ENCODE assay signal across 10 cellular contexts in the genomic region with DNA sequence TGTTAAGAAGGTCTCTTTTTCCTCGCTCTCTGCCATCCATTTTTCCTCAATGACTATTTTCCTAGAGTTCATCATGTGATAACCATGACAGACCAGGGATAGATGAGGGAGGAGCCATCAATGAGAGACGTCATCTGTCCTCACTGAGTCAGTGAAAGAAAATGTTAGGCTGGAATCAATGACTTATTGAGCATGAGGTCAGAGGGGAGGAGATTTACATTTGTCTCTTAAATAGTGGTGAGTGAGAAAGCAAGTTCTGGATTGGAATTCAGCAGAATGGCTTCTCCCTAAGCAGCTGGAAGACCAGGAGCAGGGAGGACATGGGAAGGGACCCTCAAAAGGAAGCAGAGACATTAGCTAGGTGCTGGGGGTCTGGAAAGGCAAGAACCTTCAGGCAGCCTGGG. TPM values are rescaled to one million over a fixed set of nuclear protein-coding genes. Genes with fewer than 3 reads are reported as not detected.
DNase-seq lines count a peak whose midpoint lies in the region; ATAC-seq and TF ChIP-seq lines count a peak whose summit lies in the region.
"Had no signal": no experiment of that assay in that cellular context is flagged by ENCODE, and none has a peak within 500 bp of the region (broad histone marks: within the 10 kb centered on the region; RNA-seq: fewer than 3 reads in every experiment).

No MANE protein-coding gene starts in this region.

- H3K4me1 Mint-ChIP-seq in activated CD4-positive, alpha-beta T cell treated with anti-CD3 and anti-CD28 coated beads for 36 hours = peaks cover 75% of the 10 kb centered on the region
- peaks cover 89% of the 10 kb centered on the region for H3K4me1 Mint-ChIP-seq in stimulated activated memory B cell treated with anti-CD40 and anti-IgM and Interleukin-4, amounts not matched to agents 10 μg/mL and 1 μg/mL and 100 μg/mL, for 72 hours

- CTCF ChIA-PET in activated CD4-positive, alpha-beta T cell treated with anti-CD3 and anti-CD28 coated beads for 36 hours (lab: Charles Lee) = interaction anchor here (0.6 to 3.0 kb wide), 7 partner anchors 9 to 113 kb away, joined by 3 to 11 read pairs (median 5); no protein-coding TSS in a partner anchor

- no peak overlapping the region for H3K4me3 Mint-ChIP-seq in activated CD4-positive, alpha-beta T cell treated with anti-CD3 and anti-CD28 coated beads for 36 hours
- no peak overlapping the region for H3K4me3 Mint-ChIP-seq in stimulated activated memory B cell treated with anti-CD40 and anti-IgM and Interleukin-4, amounts not matched to agents 10 μg/mL and 1 μg/mL and 100 μg/mL, for 72 hours
- H3K4me3 Mint-ChIP-seq: CD8-positive, alpha-beta T cell had no signal

- no peaks in the 10 kb centered on the region for H3K27me3 Mint-ChIP-seq in activated CD4-positive, alpha-beta T cell treated with anti-CD3 and anti-CD28 coated beads for 36 hours
- no peaks in the 10 kb centered on the region for H3K27me3 Mint-ChIP-seq in stimulated activated memory B cell treated with anti-CD40 and anti-IgM and Interleukin-4, amounts not matched to agents 10 μg/mL and 1 μg/mL and 100 μg/mL, for 72 hours

- H3K4me3 ChIP-seq in fibroblast of the aortic adventitia (ENCODE audit: low read depth, low read length) = no peak overlapping the region
- H3K4me3 ChIP-seq: esophagus muscularis mucosa had no signal

- H3K27ac Mint-ChIP-seq in activated CD4-positive, alpha-beta T cell treated with anti-CD3 and anti-CD28 coated beads for 36 hours = peak overlapping the region; percentile 37
- H3K27ac Mint-ChIP-seq in stimulated activated memory B cell treated with anti-CD40 and anti-IgM and Interleukin-4, amounts not matched to agents 10 μg/mL and 1 μg/mL and 100 μg/mL, for 72 hours = peak overlapping the region; percentile 91

- no peaks in the 10 kb centered on the region for H3K9me3 Mint-ChIP-seq in activated CD4-positive, alpha-beta T cell treated with anti-CD3 and anti-CD28 coated beads for 36 hours (ENCODE audit: low read depth)
- H3K9me3 Mint-ChIP-seq in stimulated activated memory B cell treated with anti-CD40 and anti-IgM and Interleukin-4, amounts not matched to agents 10 μg/mL and 1 μg/mL and 100 μg/mL, for 72 hours = no peaks in the 10 kb centered on the region
- H3K9me3 Mint-ChIP-seq: CD8-positive, alpha-beta T cell had no signal

- intact Hi-C loops in activated CD4-positive, alpha-beta T cell treated with anti-CD3 and anti-CD28 coated beads for 36 hours (cut with DNase I, micrococcal nuclease) = loop anchor here in 1 of 2 experiments (5.0 kb wide), 2 partner anchors 264 to 536 kb away; no protein-coding TSS in a partner anchor

- no peaks in the 10 kb centered on the region for H3K36me3 Mint-ChIP-seq in activated CD4-positive, alpha-beta T cell treated with anti-CD3 and anti-CD28 coated beads for 36 hours (ENCODE audit: low read depth)
- H3K36me3 Mint-ChIP-seq in stimulated activated memory B cell treated with anti-CD40 and anti-IgM and Interleukin-4, amounts not matched to agents 10 μg/mL and 1 μg/mL and 100 μg/mL, for 72 hours = no peaks in the 10 kb centered on the region
- H3K36me3 Mint-ChIP-seq: CD8-positive, alpha-beta T cell had no signal

- DNase-seq in activated CD4-positive, alpha-beta T cell treated with anti-CD3 and anti-CD28 coated beads for 36 hours = no peak
- no peak for DNase-seq in activated CD4-positive, alpha-beta T cell treated with anti-CD3 and anti-CD28 coated beads for 48 hours
- DNase-seq in fibroblast of the aortic adventitia (ENCODE audit: low read depth) (peak; percentile 98), nucleus accumbens (lab: John Stamatoyannopoulos, UW) (no peak)
- DNase-seq: CD8-positive, alpha-beta T cell had no signal

- no peak for ATAC-seq in activated CD4-positive, alpha-beta T cell treated with anti-CD3 and anti-CD28 coated beads for 36 hours
- ATAC-seq in SK-N-SH treated with all-trans-retinoic acid at 6 μM for 48 hours (peak; percentile 74), HG03521 (IDR thresholded peaks at IDR 0.05; ENCODE audit: unreplicated experiment) (no peak), HG03432 (IDR thresholded peaks at IDR 0.05; ENCODE audit: unreplicated experiment) (no peak)
- no peak for ATAC-seq in stimulated activated memory B cell treated with anti-CD40 and anti-IgM and Interleukin-4, amounts not matched to agents 10 μg/mL and 1 μg/mL and 100 μg/mL, for 72 hours
- ATAC-seq: CD8-positive, alpha-beta T cell had no signal

- no peak for TF ChIP-seq CTCF in fibroblast of the aortic adventitia (IDR thresholded peaks at IDR 0.05; ENCODE audit: insufficient read depth, low read length)

- POLR2A ChIA-PET in activated CD4-positive, alpha-beta T cell treated with anti-CD3 and anti-CD28 coated beads for 36 hours (lab: Charles Lee) = interaction anchor here (1.0 kb wide), 1 partner anchor 28 kb away, joined by 3 read pairs; a partner anchor contains a TSS

TF ChIP-seq in SK-N-SH treated with all-trans-retinoic acid at 6 μM for 48 hours, 23 proteins besides CTCF, POLR2A, EP300 and RAD21 (continues in another document):
- no peak for TF ChIP-seq ZFP3 (CRISPR knock-in tag; IDR thresholded peaks at IDR 0.05)
- TF ChIP-seq, protein P1, sequence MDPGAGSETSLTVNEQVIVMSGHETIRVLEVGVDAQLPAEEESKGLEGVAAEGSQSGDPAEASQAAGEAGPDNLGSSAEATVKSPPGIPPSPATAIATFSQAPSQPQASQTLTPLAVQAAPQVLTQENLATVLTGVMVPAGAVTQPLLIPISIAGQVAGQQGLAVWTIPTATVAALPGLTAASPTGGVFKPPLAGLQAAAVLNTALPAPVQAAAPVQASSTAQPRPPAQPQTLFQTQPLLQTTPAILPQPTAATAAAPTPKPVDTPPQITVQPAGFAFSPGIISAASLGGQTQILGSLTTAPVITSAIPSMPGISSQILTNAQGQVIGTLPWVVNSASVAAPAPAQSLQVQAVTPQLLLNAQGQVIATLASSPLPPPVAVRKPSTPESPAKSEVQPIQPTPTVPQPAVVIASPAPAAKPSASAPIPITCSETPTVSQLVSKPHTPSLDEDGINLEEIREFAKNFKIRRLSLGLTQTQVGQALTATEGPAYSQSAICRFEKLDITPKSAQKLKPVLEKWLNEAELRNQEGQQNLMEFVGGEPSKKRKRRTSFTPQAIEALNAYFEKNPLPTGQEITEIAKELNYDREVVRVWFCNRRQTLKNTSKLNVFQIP (CRISPR knock-in tag; IDR thresholded peaks at IDR 0.05; ENCODE audit: borderline replicate concordance, low read depth) = no peak
- TF ChIP-seq, protein P2, sequence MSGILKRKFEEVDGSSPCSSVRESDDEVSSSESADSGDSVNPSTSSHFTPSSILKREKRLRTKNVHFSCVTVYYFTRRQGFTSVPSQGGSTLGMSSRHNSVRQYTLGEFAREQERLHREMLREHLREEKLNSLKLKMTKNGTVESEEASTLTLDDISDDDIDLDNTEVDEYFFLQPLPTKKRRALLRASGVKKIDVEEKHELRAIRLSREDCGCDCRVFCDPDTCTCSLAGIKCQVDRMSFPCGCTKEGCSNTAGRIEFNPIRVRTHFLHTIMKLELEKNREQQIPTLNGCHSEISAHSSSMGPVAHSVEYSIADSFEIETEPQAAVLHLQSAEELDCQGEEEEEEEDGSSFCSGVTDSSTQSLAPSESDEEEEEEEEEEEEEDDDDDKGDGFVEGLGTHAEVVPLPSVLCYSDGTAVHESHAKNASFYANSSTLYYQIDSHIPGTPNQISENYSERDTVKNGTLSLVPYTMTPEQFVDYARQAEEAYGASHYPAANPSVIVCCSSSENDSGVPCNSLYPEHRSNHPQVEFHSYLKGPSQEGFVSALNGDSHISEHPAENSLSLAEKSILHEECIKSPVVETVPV (CRISPR knock-in tag; IDR thresholded peaks at IDR 0.05) = no peak
- TF ChIP-seq ESRRG (CRISPR knock-in tag; IDR thresholded peaks at IDR 0.05) = no peak
- TF ChIP-seq SNAI2 (CRISPR knock-in tag; IDR thresholded peaks at IDR 0.05) = no peak
- no peak for TF ChIP-seq ISL1 (CRISPR knock-in tag; IDR thresholded peaks at IDR 0.05)
- no peak for TF ChIP-seq OSR1 (CRISPR knock-in tag; IDR thresholded peaks at IDR 0.05)
- no peak for TF ChIP-seq ARNTL (CRISPR knock-in tag; IDR thresholded peaks at IDR 0.05; ENCODE audit: borderline replicate concordance, low read depth)
- TF ChIP-seq TOX (CRISPR knock-in tag; IDR thresholded peaks at IDR 0.05; ENCODE audit: borderline replicate concordance) = no peak
- TF ChIP-seq CSDC2 (CRISPR knock-in tag; IDR thresholded peaks at IDR 0.05) = no peak
- TF ChIP-seq, protein P3, sequence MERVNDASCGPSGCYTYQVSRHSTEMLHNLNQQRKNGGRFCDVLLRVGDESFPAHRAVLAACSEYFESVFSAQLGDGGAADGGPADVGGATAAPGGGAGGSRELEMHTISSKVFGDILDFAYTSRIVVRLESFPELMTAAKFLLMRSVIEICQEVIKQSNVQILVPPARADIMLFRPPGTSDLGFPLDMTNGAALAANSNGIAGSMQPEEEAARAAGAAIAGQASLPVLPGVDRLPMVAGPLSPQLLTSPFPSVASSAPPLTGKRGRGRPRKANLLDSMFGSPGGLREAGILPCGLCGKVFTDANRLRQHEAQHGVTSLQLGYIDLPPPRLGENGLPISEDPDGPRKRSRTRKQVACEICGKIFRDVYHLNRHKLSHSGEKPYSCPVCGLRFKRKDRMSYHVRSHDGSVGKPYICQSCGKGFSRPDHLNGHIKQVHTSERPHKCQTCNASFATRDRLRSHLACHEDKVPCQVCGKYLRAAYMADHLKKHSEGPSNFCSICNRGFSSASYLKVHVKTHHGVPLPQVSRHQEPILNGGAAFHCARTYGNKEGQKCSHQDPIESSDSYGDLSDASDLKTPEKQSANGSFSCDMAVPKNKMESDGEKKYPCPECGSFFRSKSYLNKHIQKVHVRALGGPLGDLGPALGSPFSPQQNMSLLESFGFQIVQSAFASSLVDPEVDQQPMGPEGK (CRISPR knock-in tag; IDR thresholded peaks at IDR 0.05; ENCODE audit: borderline replicate concordance) = no peak
- TF ChIP-seq GLIS3 (CRISPR knock-in tag; IDR thresholded peaks at IDR 0.05) = no peak
- TF ChIP-seq, protein P4, sequence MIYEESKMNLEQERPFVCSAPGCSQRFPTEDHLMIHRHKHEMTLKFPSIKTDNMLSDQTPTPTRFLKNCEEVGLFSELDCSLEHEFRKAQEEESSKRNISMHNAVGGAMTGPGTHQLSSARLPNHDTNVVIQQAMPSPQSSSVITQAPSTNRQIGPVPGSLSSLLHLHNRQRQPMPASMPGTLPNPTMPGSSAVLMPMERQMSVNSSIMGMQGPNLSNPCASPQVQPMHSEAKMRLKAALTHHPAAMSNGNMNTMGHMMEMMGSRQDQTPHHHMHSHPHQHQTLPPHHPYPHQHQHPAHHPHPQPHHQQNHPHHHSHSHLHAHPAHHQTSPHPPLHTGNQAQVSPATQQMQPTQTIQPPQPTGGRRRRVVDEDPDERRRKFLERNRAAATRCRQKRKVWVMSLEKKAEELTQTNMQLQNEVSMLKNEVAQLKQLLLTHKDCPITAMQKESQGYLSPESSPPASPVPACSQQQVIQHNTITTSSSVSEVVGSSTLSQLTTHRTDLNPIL (CRISPR knock-in tag; IDR thresholded peaks at IDR 0.05; ENCODE audit: low read depth) = no peak
- TF ChIP-seq ZFP30 (CRISPR knock-in tag; IDR thresholded peaks at IDR 0.05) = no peak
- TF ChIP-seq ZNF8 (CRISPR knock-in tag; IDR thresholded peaks at IDR 0.05) = no peak
- no peak for TF ChIP-seq BACH2 (CRISPR knock-in tag; IDR thresholded peaks at IDR 0.05; ENCODE audit: borderline replicate concordance)

RNA-seq across cellular contexts. Expression of a gene that starts 28.2 kb away (rescaled TPM):
- 10 to 100 TPM; 51.1 to 51.7 TPM for total RNA-seq in activated CD4-positive, alpha-beta T cell treated with anti-CD3 and anti-CD28 coated beads for 36 hours
- 35.1 and 45.8 TPM in 2 replicates for total RNA-seq in fibroblast of the aortic adventitia (ENCODE audit: low replicate concordance)
